8 cellular contexts compared by ENCODE assay signal in the genomic region with DNA sequence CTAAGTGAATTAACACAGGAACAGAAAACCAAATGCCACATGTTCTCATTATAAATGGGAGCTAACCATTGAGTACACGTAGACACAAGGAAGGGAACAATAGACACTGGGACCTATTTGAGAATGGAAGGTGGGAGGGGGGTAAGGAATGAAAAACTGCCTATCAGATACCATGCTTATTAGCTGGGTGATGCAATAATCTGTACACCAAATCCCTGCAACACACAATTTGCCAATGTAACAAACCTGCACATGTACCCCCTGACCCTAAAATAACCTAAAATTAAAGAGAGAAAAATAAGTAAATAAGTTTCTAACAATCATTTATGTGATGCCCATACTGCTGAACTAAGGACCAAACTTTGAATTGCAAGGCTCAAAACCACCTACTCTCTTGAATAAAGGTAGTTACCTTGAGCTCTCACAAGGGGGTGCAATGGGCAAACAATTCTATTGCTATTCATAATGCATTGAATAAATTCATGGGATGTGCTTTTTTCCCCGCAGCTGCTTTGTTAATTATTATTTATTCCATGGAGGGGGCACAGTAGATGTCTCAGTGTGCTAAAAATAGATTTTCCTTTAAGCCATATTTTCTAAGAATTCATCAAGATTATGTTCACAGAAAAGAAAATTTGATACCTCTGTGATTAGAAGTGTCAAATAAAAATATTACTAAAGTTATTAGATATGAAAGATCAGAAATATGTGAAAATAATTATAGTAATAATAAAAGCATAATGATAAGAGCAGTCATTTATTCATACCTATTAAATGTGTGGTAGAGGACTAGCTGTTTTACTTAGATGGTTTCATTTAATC.
DNase-seq lines count a peak whose midpoint lies in the region; ATAC-seq and TF ChIP-seq lines count a peak whose summit lies in the region.

No MANE protein-coding gene starts in this region.

- in situ Hi-C loops in GM13976 (cut with MboI; ENCODE audit: low sequenced_read_pairs, unreplicated experiment) (no loop called here), KBM-7 (cut with MboI; ENCODE audit: low pct_unique_long_range_greater_than_20kb, low sequenced_read_pairs) (no loop called here)

- no peak overlapping the region for H3K4me2 ChIP-seq in OCI-LY1 (ENCODE audit: low read length)

- peak; percentile 84 for TF ChIP-seq CTCF in AG10803 (conservative IDR thresholded peaks at IDR 0.05; ENCODE audit: low read length)
- peak; percentile 47 for TF ChIP-seq CTCF in GM13976 (IDR thresholded peaks at IDR 0.05; ENCODE audit: borderline replicate concordance, control extremely low read depth, extremely low read depth, insufficient read depth, missing control alignments)
- TF ChIP-seq CTCF in OCI-LY1 (IDR thresholded peaks at IDR 0.05; ENCODE audit: low read length), result peak; percentile 61

- H3K4me3 ChIP-seq in AG10803 (ENCODE audit: low read length), result no peak overlapping the region
- H3K4me3 ChIP-seq in OCI-LY1 (ENCODE audit: low read depth, low read length, poor library complexity, severe bottlenecking), result no peak overlapping the region

- no peaks in the 10 kb centered on the region for H3K36me3 ChIP-seq in OCI-LY1 (ENCODE audit: insufficient read depth, low read length)

- no peaks in the 10 kb centered on the region for H4K20me1 ChIP-seq in OCI-LY1 (ENCODE audit: insufficient read depth, low read length)

- H3K9ac ChIP-seq in OCI-LY1 (ENCODE audit: low read length), result no peak overlapping the region

- no peaks in the 10 kb centered on the region for H3K4me1 ChIP-seq in OCI-LY1 (ENCODE audit: insufficient read depth, low read length, severe bottlenecking)

- ATAC-seq in HG03571 (IDR thresholded peaks at IDR 0.05; ENCODE audit: unreplicated experiment), result no peak
- no peak for ATAC-seq in HG02884 (IDR thresholded peaks at IDR 0.05; ENCODE audit: unreplicated experiment)

- H3K9me3 ChIP-seq in OCI-LY1 (ENCODE audit: low read length), result no peaks in the 10 kb centered on the region

- H3K79me2 ChIP-seq in OCI-LY1 (ENCODE audit: insufficient read depth, low read length), result no peaks in the 10 kb centered on the region

- no peak overlapping the region for H3K27ac ChIP-seq in OCI-LY1 (ENCODE audit: low read depth, low read length, poor library complexity, severe bottlenecking)

- peak; percentile 62 for DNase-seq in AG10803 (ENCODE audit: low read depth)
- peak; percentile 36 for DNase-seq in GM13976 (ENCODE audit: low spot score)
- peak; percentile 32 for DNase-seq in KBM-7
- peak; percentile 69 for DNase-seq in dedifferentiated amniotic fluid mesenchymal stem cell (ENCODE audit: extremely low spot score)
- peak; percentile 76 for DNase-seq in medulla oblongata (ENCODE audit: extremely low spot score)

- no peaks in the 10 kb centered on the region for H3F3A ChIP-seq in OCI-LY1 (ENCODE audit: insufficient read depth, low read length)

- H2AFZ ChIP-seq in OCI-LY1 (ENCODE audit: low read length), result no peak overlapping the region

- H3K9me2 ChIP-seq in OCI-LY1 (ENCODE audit: low read depth, low read length), result no peaks in the 10 kb centered on the region

- H3K27me3 ChIP-seq in OCI-LY1 (ENCODE audit: insufficient read depth, low read length), result no peaks in the 10 kb centered on the region
